ENCODE assay signal across 1 cellular context in genomic region chr2:28185153-28185552, GRCh38.
TF ChIP-seq lines count a peak whose summit lies in the region.

No MANE protein-coding gene starts in this region.

TF ChIP-seq in HepG2, 621 proteins besides CTCF, POLR2A, EP300 and RAD21:
- TF ChIP-seq ZNF224 (CRISPR knock-in tag; IDR thresholded peaks at IDR 0.05) (no peak), CSRNP1 (CRISPR knock-in tag; IDR thresholded peaks at IDR 0.05) (no peak), ZZZ3 (CRISPR knock-in tag; IDR thresholded peaks at IDR 0.05; ENCODE audit: borderline replicate concordance) (no peak), CEBPB (IDR thresholded peaks at IDR 0.05; ENCODE audit: borderline replicate concordance, low read depth, low read length) (peak; percentile 44; the same call in 1 of the 2 replicates), HHEX (CRISPR knock-in tag; IDR thresholded peaks at IDR 0.05) (no peak), ZNF142 (CRISPR knock-in tag; IDR thresholded peaks at IDR 0.05) (no peak)
